In the genomic region with DNA sequence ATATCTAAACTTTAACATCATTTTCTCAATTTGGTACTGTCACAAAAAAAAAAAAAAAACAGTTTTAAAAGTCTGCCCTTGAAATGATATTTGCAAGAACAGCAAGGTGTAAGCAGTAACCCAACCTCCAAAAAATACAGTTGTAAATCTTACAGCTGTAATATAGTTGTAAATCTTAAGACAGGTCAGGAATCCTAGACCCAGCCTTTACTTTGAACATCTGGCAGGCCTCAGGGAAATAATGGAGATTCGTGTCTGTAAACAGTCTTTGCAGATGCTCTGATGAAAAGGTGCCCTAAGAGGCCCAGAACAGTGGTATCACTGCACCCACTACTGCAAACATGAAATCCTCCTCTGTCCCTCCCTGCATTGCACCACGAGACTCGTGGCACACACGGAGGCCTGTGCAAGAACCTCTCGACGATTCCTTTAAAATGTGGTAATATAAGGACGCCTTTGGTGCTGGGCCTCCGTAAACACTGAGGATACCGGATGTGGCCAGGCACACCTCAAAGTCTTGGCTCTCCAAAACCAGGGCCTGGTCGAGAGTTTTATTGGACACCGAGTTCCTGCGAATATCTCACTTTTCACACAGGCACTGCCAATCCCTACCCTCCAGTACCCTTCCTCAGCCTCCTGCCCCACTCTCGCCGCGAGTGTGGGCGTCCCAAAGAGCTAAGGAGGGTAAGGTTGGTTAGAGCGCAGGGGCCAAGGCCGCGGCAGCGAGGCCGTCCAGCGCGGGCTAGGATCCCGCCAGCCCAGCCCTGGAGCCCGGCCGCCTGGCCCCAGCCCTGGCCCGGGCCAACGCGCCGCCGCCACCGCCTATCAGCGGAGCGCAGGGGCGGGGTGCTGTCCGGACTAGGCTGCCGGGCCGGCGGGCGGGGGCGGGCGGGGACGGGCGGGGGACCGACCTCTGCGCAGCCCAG, we compare ENCODE assay signal across 8 cellular contexts. TPM values are rescaled to one million over a fixed set of nuclear protein-coding genes. Genes with fewer than 3 reads are reported as not detected.
A peak's percentile ranks its signal among the peaks of the same experiment; 100 is the strongest.
DNase-seq lines count a peak whose midpoint lies in the region; ATAC-seq lines count a peak whose summit lies in the region.

No MANE protein-coding gene starts in this region.

- no peaks in the 10 kb centered on the region for H3K27me3 Mint-ChIP-seq in effector memory CD8-positive, alpha-beta T cell
- H3K27me3 Mint-ChIP-seq in stimulated activated naive B cell treated with anti-CD40 and anti-IgM and Interleukin-4, amounts not matched to agents 10 μg/mL and 1 μg/mL and 100 μg/mL, for 72 hours, result no peaks in the 10 kb centered on the region

- 10 to 13% methylated on average over 15 to 18 of the region's 46 CpGs for WGBS in mesodermal cell (ENCODE audit: insufficient coverage in 2 of 2), 2 experiments

- H3K4me3 Mint-ChIP-seq in effector memory CD8-positive, alpha-beta T cell, result peak overlapping the region; percentile 80 to 82
- H3K4me3 Mint-ChIP-seq in stimulated activated naive B cell treated with anti-CD40 and anti-IgM and Interleukin-4, amounts not matched to agents 10 μg/mL and 1 μg/mL and 100 μg/mL, for 72 hours, result peak overlapping the region; percentile 80

- peaks cover 31% of the 10 kb centered on the region for H3K36me3 Mint-ChIP-seq in effector memory CD8-positive, alpha-beta T cell (ENCODE audit: insufficient read depth)
- H3K36me3 Mint-ChIP-seq in stimulated activated naive B cell treated with anti-CD40 and anti-IgM and Interleukin-4, amounts not matched to agents 10 μg/mL and 1 μg/mL and 100 μg/mL, for 72 hours, result peaks cover 6 to 15% of the 10 kb centered on the region in 2 donors

- H3K27ac ChIP-seq in mesodermal cell (ENCODE audit: low read depth, low read length, severe bottlenecking), result peak overlapping the region; percentile 88

- peaks cover 20% of the 10 kb centered on the region for H3K9me3 ChIP-seq in mesodermal cell (ENCODE audit: control insufficient read depth, low read length)

- H3K4me1 Mint-ChIP-seq in effector memory CD8-positive, alpha-beta T cell (ENCODE audit: low read depth in 2 of 2), result peaks cover 43 to 52% of the 10 kb centered on the region in 2 donors
- H3K4me1 Mint-ChIP-seq in stimulated activated naive B cell treated with anti-CD40 and anti-IgM and Interleukin-4, amounts not matched to agents 10 μg/mL and 1 μg/mL and 100 μg/mL, for 72 hours, result peaks cover 20 to 42% of the 10 kb centered on the region in 2 donors

- peaks cover 27% of the 10 kb centered on the region for H3K36me3 ChIP-seq in mesodermal cell (ENCODE audit: control insufficient read depth, insufficient read depth, low read length)

- ATAC-seq in GM18517 (IDR thresholded peaks at IDR 0.05; ENCODE audit: unreplicated experiment) (peak; percentile 54), HG02970 (IDR thresholded peaks at IDR 0.05; ENCODE audit: low FRiP score, unreplicated experiment) (peak; percentile 79)
- ATAC-seq in effector memory CD8-positive, alpha-beta T cell (replicated peaks), result peak; percentile 73
- peak; percentile 82 to 83 for ATAC-seq in stimulated activated naive B cell treated with anti-CD40 and anti-IgM and Interleukin-4, amounts not matched to agents 10 μg/mL and 1 μg/mL and 100 μg/mL, for 72 hours (replicated peaks)

- DNase-seq in AG08396 (ENCODE audit: low spot score) (peak; percentile 87), NCI-H460 (ENCODE audit: extremely low read depth, low read depth) (peak; percentile 60)
- peak; percentile 58 to 61 for DNase-seq in activated CD4-positive, alpha-beta T cell treated with anti-CD3 and anti-CD28 coated beads, Interleukin-2, amount 50 U/mL, for 48 hours
- DNase-seq in effector memory CD8-positive, alpha-beta T cell, result peak; percentile 33 to 39 (median 36)
- peak; percentile 44 for DNase-seq in stimulated activated naive B cell treated with anti-CD40 and anti-IgM and Interleukin-4, amounts not matched to agents 10 μg/mL and 1 μg/mL and 100 μg/mL, for 72 hours

- H3K4me3 ChIP-seq in mesodermal cell (ENCODE audit: extremely low read depth, insufficient read depth, low read length, poor library complexity, severe bottlenecking), result peak overlapping the region; percentile 50

- no peaks in the 10 kb centered on the region for H3K9me3 Mint-ChIP-seq in effector memory CD8-positive, alpha-beta T cell
- no peaks in the 10 kb centered on the region for H3K9me3 Mint-ChIP-seq in stimulated activated naive B cell treated with anti-CD40 and anti-IgM and Interleukin-4, amounts not matched to agents 10 μg/mL and 1 μg/mL and 100 μg/mL, for 72 hours

- H3K4me1 ChIP-seq in mesodermal cell (ENCODE audit: control insufficient read depth, insufficient read depth, low read length, poor library complexity, severe bottlenecking), result peaks cover 26% of the 10 kb centered on the region

- peak overlapping the region; percentile 62 to 80 for H3K27ac Mint-ChIP-seq in effector memory CD8-positive, alpha-beta T cell
- peak overlapping the region; percentile 84 for H3K27ac Mint-ChIP-seq in stimulated activated naive B cell treated with anti-CD40 and anti-IgM and Interleukin-4, amounts not matched to agents 10 μg/mL and 1 μg/mL and 100 μg/mL, for 72 hours

RNA-seq across cellular contexts. Expression of gene REEP3, which starts 0.5 kb away (rescaled TPM):
- 31.8 and 33.0 TPM in 2 replicates for total RNA-seq in NCI-H460 (2014; rRNA removed; shearing (Covaris generic))
- polyA plus RNA-seq in NCI-H460 (2014; cell fraction: nucleus; rRNA removed), result 15.8 and 20.3 TPM in 2 replicates
- 33.4 TPM for polyA plus RNA-seq in mesodermal cell (2013, experiment 1 of 2)
- 33.0 TPM for polyA plus RNA-seq in mesodermal cell (2013, experiment 2 of 2)

RNA-seq across cellular contexts. Expression of gene JMJD1C, which starts 54.9 kb away (rescaled TPM):
- total RNA-seq in NCI-H460 (2014; rRNA removed; shearing (Covaris generic)), result 65.5 and 66.0 TPM in 2 replicates
- 44.8 and 56.5 TPM in 2 replicates for polyA plus RNA-seq in NCI-H460 (2014; cell fraction: nucleus; rRNA removed)
- 86.2 TPM for polyA plus RNA-seq in mesodermal cell (2013, experiment 1 of 2)
- polyA plus RNA-seq in mesodermal cell (2013, experiment 2 of 2), result 91.9 TPM

Comparison
In these comparisons a context has a peak if more than half of its experiments do, and no peak if none do; other contexts are left out.
1. Peak in every context shown above with its lines: DNase-seq, ATAC-seq, H3K4me3 ChIP-seq and H3K27ac ChIP-seq.
2. DNase-seq: peak in every context shown above with its lines; median percentile 87 in AG08396; 60 in NCI-H460; 60 in activated CD4-positive, alpha-beta T cell treated with anti-CD3 and anti-CD28 coated beads, Interleukin-2, amount 50 U/mL, for 48 hours; 44 in stimulated activated naive B cell treated with anti-CD40 and anti-IgM and Interleukin-4, amounts not matched to agents 10 μg/mL and 1 μg/mL and 100 μg/mL, for 72 hours; 36 in effector memory CD8-positive, alpha-beta T cell.